1 cellular context compared by ENCODE assay signal in the genomic region with DNA sequence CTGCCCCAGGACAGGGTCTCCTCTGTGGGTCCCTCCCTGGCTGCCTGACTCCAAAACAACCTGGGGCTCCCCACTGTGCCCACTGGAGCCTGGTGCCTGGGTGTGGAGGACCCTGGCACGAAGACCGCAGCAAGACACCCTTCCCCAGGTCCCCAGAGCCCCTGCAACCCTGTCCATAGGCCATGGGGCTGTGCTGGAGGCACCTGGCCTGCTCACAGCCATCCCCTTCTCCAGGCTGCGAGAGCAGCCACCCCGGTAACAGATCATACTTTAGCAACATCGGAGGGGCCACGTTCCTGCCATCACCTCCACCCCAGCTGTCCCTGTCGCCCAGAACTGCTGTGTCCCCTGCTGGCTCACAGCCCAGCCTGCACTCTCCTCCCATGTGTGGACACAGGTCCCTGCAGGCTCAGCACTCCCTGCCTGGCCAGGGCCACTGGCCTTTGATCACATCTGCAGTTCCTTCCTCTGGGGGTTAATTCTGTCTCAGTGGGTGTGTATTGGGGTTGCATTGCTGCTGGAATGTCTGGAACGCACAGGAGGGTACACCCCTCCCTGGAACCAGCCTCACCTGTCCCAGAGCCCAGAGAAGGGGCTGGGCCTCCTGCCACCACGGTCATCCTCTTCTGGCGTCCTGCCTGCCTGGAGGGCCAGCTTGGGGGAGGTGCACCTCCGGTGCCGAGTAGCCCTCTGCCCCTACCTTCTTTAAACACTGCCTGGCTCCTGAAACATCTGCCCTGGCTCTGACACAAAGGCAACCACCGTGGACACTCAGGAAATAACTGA.
TF ChIP-seq lines count a peak whose summit lies in the region.

No MANE protein-coding gene starts in this region.

TF ChIP-seq in HepG2, 621 proteins besides CTCF, POLR2A, EP300 and RAD21 (continued from another document and continues in another):
- TF ChIP-seq, protein P1, sequence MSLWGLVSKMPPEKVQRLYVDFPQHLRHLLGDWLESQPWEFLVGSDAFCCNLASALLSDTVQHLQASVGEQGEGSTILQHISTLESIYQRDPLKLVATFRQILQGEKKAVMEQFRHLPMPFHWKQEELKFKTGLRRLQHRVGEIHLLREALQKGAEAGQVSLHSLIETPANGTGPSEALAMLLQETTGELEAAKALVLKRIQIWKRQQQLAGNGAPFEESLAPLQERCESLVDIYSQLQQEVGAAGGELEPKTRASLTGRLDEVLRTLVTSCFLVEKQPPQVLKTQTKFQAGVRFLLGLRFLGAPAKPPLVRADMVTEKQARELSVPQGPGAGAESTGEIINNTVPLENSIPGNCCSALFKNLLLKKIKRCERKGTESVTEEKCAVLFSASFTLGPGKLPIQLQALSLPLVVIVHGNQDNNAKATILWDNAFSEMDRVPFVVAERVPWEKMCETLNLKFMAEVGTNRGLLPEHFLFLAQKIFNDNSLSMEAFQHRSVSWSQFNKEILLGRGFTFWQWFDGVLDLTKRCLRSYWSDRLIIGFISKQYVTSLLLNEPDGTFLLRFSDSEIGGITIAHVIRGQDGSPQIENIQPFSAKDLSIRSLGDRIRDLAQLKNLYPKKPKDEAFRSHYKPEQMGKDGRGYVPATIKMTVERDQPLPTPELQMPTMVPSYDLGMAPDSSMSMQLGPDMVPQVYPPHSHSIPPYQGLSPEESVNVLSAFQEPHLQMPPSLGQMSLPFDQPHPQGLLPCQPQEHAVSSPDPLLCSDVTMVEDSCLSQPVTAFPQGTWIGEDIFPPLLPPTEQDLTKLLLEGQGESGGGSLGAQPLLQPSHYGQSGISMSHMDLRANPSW (CRISPR knock-in tag; IDR thresholded peaks at IDR 0.05; ENCODE audit: borderline replicate concordance): no peak
- TF ChIP-seq, protein P2, sequence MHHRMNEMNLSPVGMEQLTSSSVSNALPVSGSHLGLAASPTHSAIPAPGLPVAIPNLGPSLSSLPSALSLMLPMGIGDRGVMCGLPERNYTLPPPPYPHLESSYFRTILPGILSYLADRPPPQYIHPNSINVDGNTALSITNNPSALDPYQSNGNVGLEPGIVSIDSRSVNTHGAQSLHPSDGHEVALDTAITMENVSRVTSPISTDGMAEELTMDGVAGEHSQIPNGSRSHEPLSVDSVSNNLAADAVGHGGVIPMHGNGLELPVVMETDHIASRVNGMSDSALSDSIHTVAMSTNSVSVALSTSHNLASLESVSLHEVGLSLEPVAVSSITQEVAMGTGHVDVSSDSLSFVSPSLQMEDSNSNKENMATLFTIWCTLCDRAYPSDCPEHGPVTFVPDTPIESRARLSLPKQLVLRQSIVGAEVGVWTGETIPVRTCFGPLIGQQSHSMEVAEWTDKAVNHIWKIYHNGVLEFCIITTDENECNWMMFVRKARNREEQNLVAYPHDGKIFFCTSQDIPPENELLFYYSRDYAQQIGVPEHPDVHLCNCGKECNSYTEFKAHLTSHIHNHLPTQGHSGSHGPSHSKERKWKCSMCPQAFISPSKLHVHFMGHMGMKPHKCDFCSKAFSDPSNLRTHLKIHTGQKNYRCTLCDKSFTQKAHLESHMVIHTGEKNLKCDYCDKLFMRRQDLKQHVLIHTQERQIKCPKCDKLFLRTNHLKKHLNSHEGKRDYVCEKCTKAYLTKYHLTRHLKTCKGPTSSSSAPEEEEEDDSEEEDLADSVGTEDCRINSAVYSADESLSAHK (CRISPR knock-in tag; IDR thresholded peaks at IDR 0.05; ENCODE audit: borderline replicate concordance): no peak
- no peak for TF ChIP-seq ZSCAN29 (CRISPR knock-in tag; conservative IDR thresholded peaks at IDR 0.05)
- peak; percentile 77; the same call in 1 of the 2 replicates for TF ChIP-seq HMG20B (CRISPR knock-in tag; conservative IDR thresholded peaks at IDR 0.05)
- TF ChIP-seq ISL2 (CRISPR knock-in tag; IDR thresholded peaks at IDR 0.05): no peak
- TF ChIP-seq, protein P3, sequence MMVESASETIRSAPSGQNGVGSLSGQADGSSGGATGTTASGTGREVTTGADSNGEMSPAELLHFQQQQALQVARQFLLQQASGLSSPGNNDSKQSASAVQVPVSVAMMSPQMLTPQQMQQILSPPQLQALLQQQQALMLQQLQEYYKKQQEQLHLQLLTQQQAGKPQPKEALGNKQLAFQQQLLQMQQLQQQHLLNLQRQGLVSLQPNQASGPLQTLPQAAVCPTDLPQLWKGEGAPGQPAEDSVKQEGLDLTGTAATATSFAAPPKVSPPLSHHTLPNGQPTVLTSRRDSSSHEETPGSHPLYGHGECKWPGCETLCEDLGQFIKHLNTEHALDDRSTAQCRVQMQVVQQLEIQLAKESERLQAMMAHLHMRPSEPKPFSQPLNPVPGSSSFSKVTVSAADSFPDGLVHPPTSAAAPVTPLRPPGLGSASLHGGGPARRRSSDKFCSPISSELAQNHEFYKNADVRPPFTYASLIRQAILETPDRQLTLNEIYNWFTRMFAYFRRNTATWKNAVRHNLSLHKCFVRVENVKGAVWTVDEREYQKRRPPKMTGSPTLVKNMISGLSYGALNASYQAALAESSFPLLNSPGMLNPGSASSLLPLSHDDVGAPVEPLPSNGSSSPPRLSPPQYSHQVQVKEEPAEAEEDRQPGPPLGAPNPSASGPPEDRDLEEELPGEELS (CRISPR knock-in tag; IDR thresholded peaks at IDR 0.05): peak; percentile 72
- TF ChIP-seq SAFB2 (CRISPR knock-in tag; IDR thresholded peaks at IDR 0.05; ENCODE audit: borderline replicate concordance, low read depth): no peak
- no peak for TF ChIP-seq FOXA1 (IDR thresholded peaks at IDR 0.05)
- peak; percentile 47; the same call in 1 of the 2 replicates for TF ChIP-seq FOXA1 (CRISPR knock-in tag; IDR thresholded peaks at IDR 0.05)
- TF ChIP-seq, protein P4, sequence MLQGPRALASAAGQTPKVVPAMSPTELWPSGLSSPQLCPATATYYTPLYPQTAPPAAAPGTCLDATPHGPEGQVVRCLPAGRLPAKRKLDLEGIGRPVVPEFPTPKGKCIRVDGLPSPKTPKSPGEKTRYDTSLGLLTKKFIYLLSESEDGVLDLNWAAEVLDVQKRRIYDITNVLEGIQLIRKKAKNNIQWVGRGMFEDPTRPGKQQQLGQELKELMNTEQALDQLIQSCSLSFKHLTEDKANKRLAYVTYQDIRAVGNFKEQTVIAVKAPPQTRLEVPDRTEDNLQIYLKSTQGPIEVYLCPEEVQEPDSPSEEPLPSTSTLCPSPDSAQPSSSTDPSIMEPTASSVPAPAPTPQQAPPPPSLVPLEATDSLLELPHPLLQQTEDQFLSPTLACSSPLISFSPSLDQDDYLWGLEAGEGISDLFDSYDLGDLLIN (CRISPR knock-in tag; IDR thresholded peaks at IDR 0.05; ENCODE audit: borderline replicate concordance): no peak
- peak; percentile 48 for TF ChIP-seq RBM39 (IDR thresholded peaks at IDR 0.05; ENCODE audit: low read depth, low read length, poor library complexity, severe bottlenecking)
- no peak for TF ChIP-seq CREM (IDR thresholded peaks at IDR 0.05)
- no peak for TF ChIP-seq CREM (CRISPR knock-in tag; IDR thresholded peaks at IDR 0.05)
- no peak for TF ChIP-seq U2AF1 (optimal IDR thresholded peaks at IDR 0.05; ENCODE audit: low read depth, low read length)
- no peak for TF ChIP-seq NFE2L2 (IDR thresholded peaks at IDR 0.05; ENCODE audit: low read length)
- TF ChIP-seq ZNF788 (CRISPR knock-in tag; IDR thresholded peaks at IDR 0.05; ENCODE audit: borderline replicate concordance): peak; percentile 26; the same call in 1 of the 2 replicates
- TF ChIP-seq, protein P5, sequence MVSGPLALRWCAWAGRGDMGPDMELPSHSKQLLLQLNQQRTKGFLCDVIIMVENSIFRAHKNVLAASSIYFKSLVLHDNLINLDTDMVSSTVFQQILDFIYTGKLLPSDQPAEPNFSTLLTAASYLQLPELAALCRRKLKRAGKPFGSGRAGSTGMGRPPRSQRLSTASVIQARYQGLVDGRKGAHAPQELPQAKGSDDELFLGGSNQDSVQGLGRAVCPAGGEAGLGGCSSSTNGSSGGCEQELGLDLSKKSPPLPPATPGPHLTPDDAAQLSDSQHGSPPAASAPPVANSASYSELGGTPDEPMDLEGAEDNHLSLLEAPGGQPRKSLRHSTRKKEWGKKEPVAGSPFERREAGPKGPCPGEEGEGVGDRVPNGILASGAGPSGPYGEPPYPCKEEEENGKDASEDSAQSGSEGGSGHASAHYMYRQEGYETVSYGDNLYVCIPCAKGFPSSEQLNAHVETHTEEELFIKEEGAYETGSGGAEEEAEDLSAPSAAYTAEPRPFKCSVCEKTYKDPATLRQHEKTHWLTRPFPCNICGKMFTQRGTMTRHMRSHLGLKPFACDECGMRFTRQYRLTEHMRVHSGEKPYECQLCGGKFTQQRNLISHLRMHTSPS (CRISPR knock-in tag; IDR thresholded peaks at IDR 0.05; ENCODE audit: low read depth): peak; percentile 62; the same call in 1 of the 2 replicates
- peak; percentile 56; the same call in 1 of the 2 replicates for TF ChIP-seq ZSCAN21 (CRISPR knock-in tag; IDR thresholded peaks at IDR 0.05; ENCODE audit: borderline replicate concordance)
- no peak for TF ChIP-seq ZNF879 (CRISPR knock-in tag; IDR thresholded peaks at IDR 0.05)
- TF ChIP-seq ZNF644 (CRISPR knock-in tag; IDR thresholded peaks at IDR 0.05; ENCODE audit: low read depth): no peak
- TF ChIP-seq ASH2L (IDR thresholded peaks at IDR 0.05; ENCODE audit: insufficient read length, low read depth, low read length): peak; percentile 38
- TF ChIP-seq ETV5 (CRISPR knock-in tag; IDR thresholded peaks at IDR 0.05; ENCODE audit: borderline replicate concordance): peak; percentile 67
- TF ChIP-seq ZNF207 (IDR thresholded peaks at IDR 0.05; ENCODE audit: borderline replicate concordance): no peak
- TF ChIP-seq, protein P6, sequence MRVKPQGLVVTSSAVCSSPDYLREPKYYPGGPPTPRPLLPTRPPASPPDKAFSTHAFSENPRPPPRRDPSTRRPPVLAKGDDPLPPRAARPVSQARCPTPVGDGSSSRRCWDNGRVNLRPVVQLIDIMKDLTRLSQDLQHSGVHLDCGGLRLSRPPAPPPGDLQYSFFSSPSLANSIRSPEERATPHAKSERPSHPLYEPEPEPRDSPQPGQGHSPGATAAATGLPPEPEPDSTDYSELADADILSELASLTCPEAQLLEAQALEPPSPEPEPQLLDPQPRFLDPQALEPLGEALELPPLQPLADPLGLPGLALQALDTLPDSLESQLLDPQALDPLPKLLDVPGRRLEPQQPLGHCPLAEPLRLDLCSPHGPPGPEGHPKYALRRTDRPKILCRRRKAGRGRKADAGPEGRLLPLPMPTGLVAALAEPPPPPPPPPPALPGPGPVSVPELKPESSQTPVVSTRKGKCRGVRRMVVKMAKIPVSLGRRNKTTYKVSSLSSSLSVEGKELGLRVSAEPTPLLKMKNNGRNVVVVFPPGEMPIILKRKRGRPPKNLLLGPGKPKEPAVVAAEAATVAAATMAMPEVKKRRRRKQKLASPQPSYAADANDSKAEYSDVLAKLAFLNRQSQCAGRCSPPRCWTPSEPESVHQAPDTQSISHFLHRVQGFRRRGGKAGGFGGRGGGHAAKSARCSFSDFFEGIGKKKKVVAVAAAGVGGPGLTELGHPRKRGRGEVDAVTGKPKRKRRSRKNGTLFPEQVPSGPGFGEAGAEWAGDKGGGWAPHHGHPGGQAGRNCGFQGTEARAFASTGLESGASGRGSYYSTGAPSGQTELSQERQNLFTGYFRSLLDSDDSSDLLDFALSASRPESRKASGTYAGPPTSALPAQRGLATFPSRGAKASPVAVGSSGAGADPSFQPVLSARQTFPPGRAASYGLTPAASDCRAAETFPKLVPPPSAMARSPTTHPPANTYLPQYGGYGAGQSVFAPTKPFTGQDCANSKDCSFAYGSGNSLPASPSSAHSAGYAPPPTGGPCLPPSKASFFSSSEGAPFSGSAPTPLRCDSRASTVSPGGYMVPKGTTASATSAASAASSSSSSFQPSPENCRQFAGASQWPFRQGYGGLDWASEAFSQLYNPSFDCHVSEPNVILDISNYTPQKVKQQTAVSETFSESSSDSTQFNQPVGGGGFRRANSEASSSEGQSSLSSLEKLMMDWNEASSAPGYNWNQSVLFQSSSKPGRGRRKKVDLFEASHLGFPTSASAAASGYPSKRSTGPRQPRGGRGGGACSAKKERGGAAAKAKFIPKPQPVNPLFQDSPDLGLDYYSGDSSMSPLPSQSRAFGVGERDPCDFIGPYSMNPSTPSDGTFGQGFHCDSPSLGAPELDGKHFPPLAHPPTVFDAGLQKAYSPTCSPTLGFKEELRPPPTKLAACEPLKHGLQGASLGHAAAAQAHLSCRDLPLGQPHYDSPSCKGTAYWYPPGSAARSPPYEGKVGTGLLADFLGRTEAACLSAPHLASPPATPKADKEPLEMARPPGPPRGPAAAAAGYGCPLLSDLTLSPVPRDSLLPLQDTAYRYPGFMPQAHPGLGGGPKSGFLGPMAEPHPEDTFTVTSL (CRISPR knock-in tag; IDR thresholded peaks at IDR 0.05; ENCODE audit: borderline replicate concordance): peak; percentile 36; the same call in 1 of the 2 replicates
- TF ChIP-seq, protein P7, sequence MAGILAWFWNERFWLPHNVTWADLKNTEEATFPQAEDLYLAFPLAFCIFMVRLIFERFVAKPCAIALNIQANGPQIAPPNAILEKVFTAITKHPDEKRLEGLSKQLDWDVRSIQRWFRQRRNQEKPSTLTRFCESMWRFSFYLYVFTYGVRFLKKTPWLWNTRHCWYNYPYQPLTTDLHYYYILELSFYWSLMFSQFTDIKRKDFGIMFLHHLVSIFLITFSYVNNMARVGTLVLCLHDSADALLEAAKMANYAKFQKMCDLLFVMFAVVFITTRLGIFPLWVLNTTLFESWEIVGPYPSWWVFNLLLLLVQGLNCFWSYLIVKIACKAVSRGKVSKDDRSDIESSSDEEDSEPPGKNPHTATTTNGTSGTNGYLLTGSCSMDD (CRISPR knock-in tag; IDR thresholded peaks at IDR 0.05): no peak
- TF ChIP-seq MYNN (CRISPR knock-in tag; IDR thresholded peaks at IDR 0.05; ENCODE audit: low read depth): no peak
- TF ChIP-seq ZKSCAN8 (CRISPR knock-in tag; IDR thresholded peaks at IDR 0.05; ENCODE audit: borderline replicate concordance): 0 out of 2 replicates have a peak, but pooled peaks have one; percentile 38
- TF ChIP-seq, protein P8, sequence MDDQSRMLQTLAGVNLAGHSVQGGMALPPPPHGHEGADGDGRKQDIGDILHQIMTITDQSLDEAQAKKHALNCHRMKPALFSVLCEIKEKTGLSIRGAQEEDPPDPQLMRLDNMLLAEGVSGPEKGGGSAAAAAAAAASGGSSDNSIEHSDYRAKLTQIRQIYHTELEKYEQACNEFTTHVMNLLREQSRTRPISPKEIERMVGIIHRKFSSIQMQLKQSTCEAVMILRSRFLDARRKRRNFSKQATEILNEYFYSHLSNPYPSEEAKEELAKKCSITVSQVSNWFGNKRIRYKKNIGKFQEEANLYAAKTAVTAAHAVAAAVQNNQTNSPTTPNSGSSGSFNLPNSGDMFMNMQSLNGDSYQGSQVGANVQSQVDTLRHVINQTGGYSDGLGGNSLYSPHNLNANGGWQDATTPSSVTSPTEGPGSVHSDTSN (CRISPR knock-in tag; IDR thresholded peaks at IDR 0.05; ENCODE audit: borderline replicate concordance): no peak
- TF ChIP-seq ZNF605 (CRISPR knock-in tag; IDR thresholded peaks at IDR 0.05): 0 out of 2 replicates have a peak, but pooled peaks have one; percentile 58
- TF ChIP-seq MAZ (IDR thresholded peaks at IDR 0.05; ENCODE audit: borderline replicate concordance, low read depth, low read length): peak; percentile 11; the same call in 1 of the 2 replicates
- TF ChIP-seq MAZ (CRISPR knock-in tag; IDR thresholded peaks at IDR 0.05; ENCODE audit: low read depth): no peak
- no peak for TF ChIP-seq EHMT2 (IDR thresholded peaks at IDR 0.05; ENCODE audit: borderline replicate concordance, low read depth, low read length)
- no peak for TF ChIP-seq LCORL (IDR thresholded peaks at IDR 0.05)
- TF ChIP-seq LCORL (CRISPR knock-in tag; IDR thresholded peaks at IDR 0.05): peak; percentile 98
- TF ChIP-seq MIER2 (CRISPR knock-in tag; IDR thresholded peaks at IDR 0.05): peak; percentile 82; the same call in 1 of the 2 replicates
